In genomic region chr2:127083819-127084503, GRCh38 we compare ENCODE assay signal across 7 cellular contexts. TPM values are rescaled to one million over a fixed set of nuclear protein-coding genes. Genes with fewer than 3 reads are reported as not detected.
DNase-seq lines count a peak whose midpoint lies in the region; ATAC-seq and TF ChIP-seq lines count a peak whose summit lies in the region.

No MANE protein-coding gene starts in this region.

- H3K4me1 ChIP-seq in right lobe of liver (peaks cover 0 to 26% (median 17%) of the 10 kb centered on the region in 4 donors), testis (peaks cover 82% of the 10 kb centered on the region)

- no peak for TF ChIP-seq CTCF in right lobe of liver (IDR thresholded peaks at IDR 0.05)
- no peak for TF ChIP-seq CTCF in testis (IDR thresholded peaks at IDR 0.05)

- H3K27me3 ChIP-seq in right lobe of liver (no peaks in the 10 kb centered on the region), testis (no peaks in the 10 kb centered on the region)

- peak overlapping the region; percentile 60 for H3K27ac ChIP-seq in KOPT-K1 (ENCODE audit: low read depth, low read length, poor library complexity, severe bottlenecking)
- H3K27ac ChIP-seq in right lobe of liver = peak overlapping the region in 1 of 3 donors; percentile 29
- H3K27ac ChIP-seq in testis = peak overlapping the region; percentile 14 to 83

- no peaks in the 10 kb centered on the region for H3K36me3 ChIP-seq in KOPT-K1 (ENCODE audit: insufficient read depth, low read length)
- no peaks in the 10 kb centered on the region for H3K36me3 ChIP-seq in right lobe of liver
- H3K36me3 ChIP-seq in testis (ENCODE audit: low read depth, missing control alignments) = no peaks in the 10 kb centered on the region

- no peak overlapping the region for H3K4me3 ChIP-seq in right lobe of liver
- no peak overlapping the region for H3K4me3 ChIP-seq in testis

- peak; percentile 70 to 86 (median 78) for ATAC-seq in right lobe of liver
- no peak for ATAC-seq in HG02763 (IDR thresholded peaks at IDR 0.05; ENCODE audit: unreplicated experiment)

- intact Hi-C loops in right lobe of liver (cut with DNase I) (no loop called here), testis (cut with DNase I; ENCODE audit: low total_unique reads) (loop anchor here (10.0 kb wide), 1 partner anchor 91 kb away; no protein-coding TSS in a partner anchor)

- TF ChIP-seq POLR2A in right lobe of liver (IDR thresholded peaks at IDR 0.05) (no peak), testis (IDR thresholded peaks at IDR 0.05) (no peak)

- no peaks in the 10 kb centered on the region for H3K9me3 ChIP-seq in KOPT-K1 (ENCODE audit: insufficient read depth, low read length, poor library complexity, severe bottlenecking)
- no peaks in the 10 kb centered on the region for H3K9me3 ChIP-seq in right lobe of liver
- H3K9me3 ChIP-seq in testis = no peaks in the 10 kb centered on the region

- peak; percentile 64 for DNase-seq in brain pericyte (ENCODE audit: low read depth, low spot score)
- DNase-seq in right lobe of liver = peak; percentile 73 to 89 (median 86)
- peak; percentile 91 for DNase-seq in testis
- no peak for DNase-seq in NCI-H1092 treated with DMSO at 0.1 percent for 48 hours (lab: John Stamatoyannopoulos, UW)
- no peak for DNase-seq in activated naive CD4-positive, alpha-beta T cell treated with anti-CD3 and anti-CD28 coated beads, Interleukin-2, amount 50 U/mL, for 16 hours

- WGBS in right lobe of liver (ENCODE audit: insufficient coverage, low coverage, low lambda C conversion rate, missing lambda C conversion rate) = 41% methylated on average over 19 of the region's 21 CpGs
- 44 to 57% methylated on average over 21 of the region's 21 CpGs for WGBS in testis, 2 donors

RNA-seq across cellular contexts. Expression of gene BIN1, which starts 23.0 kb away (rescaled TPM):
- total RNA-seq in right lobe of liver (10 to 100 TPM; 20.4 to 30.8 (median 26.3) TPM), testis (10 to 100 TPM; 25.0 to 28.7 TPM)
- 38.8 TPM for polyA plus RNA-seq in testis (ENCODE audit: insufficient read depth, low read depth, low replicate concordance)

Comparison
In these comparisons a context has a peak if more than half of its experiments do, and no peak if none do; other contexts are left out.
1. DNase-seq: peak in brain pericyte (single experiment), right lobe of liver (3 of 3) and testis (single experiment); none in NCI-H1092 treated with DMSO at 0.1 percent for 48 hours (single experiment) and activated naive CD4-positive, alpha-beta T cell treated with anti-CD3 and anti-CD28 coated beads, Interleukin-2, amount 50 U/mL, for 16 hours (single experiment).